ENCODE assay signal across 11 cellular contexts in the genomic region with DNA sequence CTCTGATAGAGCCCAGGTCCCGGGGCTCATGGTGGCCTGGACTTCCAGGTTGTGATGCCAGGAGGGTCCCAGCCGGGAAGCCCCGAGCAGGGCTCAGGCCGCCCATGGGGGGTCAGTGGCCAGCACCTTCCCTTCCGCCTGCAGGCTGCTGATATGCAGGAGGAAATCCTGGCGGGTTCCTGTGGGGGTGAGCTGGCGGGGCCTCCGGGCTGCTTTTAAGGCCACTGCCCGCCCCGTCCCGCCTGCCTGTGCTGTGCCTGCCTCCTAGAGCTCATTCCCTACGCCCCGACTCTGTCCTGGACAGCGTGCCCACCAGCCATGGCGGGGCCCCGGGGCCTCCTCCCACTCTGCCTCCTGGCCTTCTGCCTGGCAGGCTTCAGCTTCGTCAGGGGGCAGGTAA. TPM values are rescaled to one million over a fixed set of nuclear protein-coding genes. Genes with fewer than 3 reads are reported as not detected.
A peak's percentile ranks its signal among the peaks of the same experiment; 100 is the strongest.
DNase-seq lines count a peak whose midpoint lies in the region; ATAC-seq and TF ChIP-seq lines count a peak whose summit lies in the region.
"Had no signal": no experiment of that assay in that cellular context is flagged by ENCODE, and none has a peak within 500 bp of the region (broad histone marks: within the 10 kb centered on the region; RNA-seq: fewer than 3 reads in every experiment).

A gene with protein sequence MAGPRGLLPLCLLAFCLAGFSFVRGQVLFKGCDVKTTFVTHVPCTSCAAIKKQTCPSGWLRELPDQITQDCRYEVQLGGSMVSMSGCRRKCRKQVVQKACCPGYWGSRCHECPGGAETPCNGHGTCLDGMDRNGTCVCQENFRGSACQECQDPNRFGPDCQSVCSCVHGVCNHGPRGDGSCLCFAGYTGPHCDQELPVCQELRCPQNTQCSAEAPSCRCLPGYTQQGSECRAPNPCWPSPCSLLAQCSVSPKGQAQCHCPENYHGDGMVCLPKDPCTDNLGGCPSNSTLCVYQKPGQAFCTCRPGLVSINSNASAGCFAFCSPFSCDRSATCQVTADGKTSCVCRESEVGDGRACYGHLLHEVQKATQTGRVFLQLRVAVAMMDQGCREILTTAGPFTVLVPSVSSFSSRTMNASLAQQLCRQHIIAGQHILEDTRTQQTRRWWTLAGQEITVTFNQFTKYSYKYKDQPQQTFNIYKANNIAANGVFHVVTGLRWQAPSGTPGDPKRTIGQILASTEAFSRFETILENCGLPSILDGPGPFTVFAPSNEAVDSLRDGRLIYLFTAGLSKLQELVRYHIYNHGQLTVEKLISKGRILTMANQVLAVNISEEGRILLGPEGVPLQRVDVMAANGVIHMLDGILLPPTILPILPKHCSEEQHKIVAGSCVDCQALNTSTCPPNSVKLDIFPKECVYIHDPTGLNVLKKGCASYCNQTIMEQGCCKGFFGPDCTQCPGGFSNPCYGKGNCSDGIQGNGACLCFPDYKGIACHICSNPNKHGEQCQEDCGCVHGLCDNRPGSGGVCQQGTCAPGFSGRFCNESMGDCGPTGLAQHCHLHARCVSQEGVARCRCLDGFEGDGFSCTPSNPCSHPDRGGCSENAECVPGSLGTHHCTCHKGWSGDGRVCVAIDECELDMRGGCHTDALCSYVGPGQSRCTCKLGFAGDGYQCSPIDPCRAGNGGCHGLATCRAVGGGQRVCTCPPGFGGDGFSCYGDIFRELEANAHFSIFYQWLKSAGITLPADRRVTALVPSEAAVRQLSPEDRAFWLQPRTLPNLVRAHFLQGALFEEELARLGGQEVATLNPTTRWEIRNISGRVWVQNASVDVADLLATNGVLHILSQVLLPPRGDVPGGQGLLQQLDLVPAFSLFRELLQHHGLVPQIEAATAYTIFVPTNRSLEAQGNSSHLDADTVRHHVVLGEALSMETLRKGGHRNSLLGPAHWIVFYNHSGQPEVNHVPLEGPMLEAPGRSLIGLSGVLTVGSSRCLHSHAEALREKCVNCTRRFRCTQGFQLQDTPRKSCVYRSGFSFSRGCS (N-terminal part only) (plus strand): TSS at position 243 of the 400 bp plus-strand sequence. CDS start 76 bp downstream, at position 319.

- peak within 1 kb of the TSS; percentile 4 to 15 for H3K4me3 ChIP-seq in prostate gland
- H3K4me3 ChIP-seq: SK-N-MC had no signal

- H3K27ac ChIP-seq in caudate nucleus (ENCODE audit: low read depth, low read length) (peak within 1 kb of the TSS; percentile 58), prostate gland (peak within 1 kb of the TSS; percentile 44 to 50)
- H3K27ac ChIP-seq: SK-N-MC had no signal

- H3K9me3 ChIP-seq in prostate gland, result no peaks in the 10 kb centered on the region

- no peak for TF ChIP-seq CTCF in prostate gland (IDR thresholded peaks at IDR 0.05)

- peaks cover 17 to 24% of the 10 kb centered on the region in 2 donors for H3K36me3 ChIP-seq in prostate gland

- ATAC-seq in GM19467 (IDR thresholded peaks at IDR 0.05; ENCODE audit: unreplicated experiment) (no peak), GM21526 (IDR thresholded peaks at IDR 0.05; ENCODE audit: low FRiP score, unreplicated experiment) (no peak)

- TF ChIP-seq POLR2A in prostate gland (IDR thresholded peaks at IDR 0.05), result no peak

- no peaks in the 10 kb centered on the region for H3K27me3 ChIP-seq in prostate gland (replicated peaks; ENCODE audit: insufficient read depth)

- intact Hi-C loops in prostate gland (cut with DNase I), result no loop called here

- DNase-seq in GDM1 (lab: John Stamatoyannopoulos, UW) (peak; percentile 37), caudate nucleus (lab: John Stamatoyannopoulos, UW) (peak in 1 of 61 donors; percentile 18), iris pigment epithelial cell (ENCODE audit: low read depth) (peak; percentile 21), prostate gland (ENCODE audit: low spot score) (no peak), NCI-H2029 (lab: John Stamatoyannopoulos, UW) (no peak)
- DNase-seq in activated CD8-positive, alpha-beta memory T cell treated with anti-CD3 and anti-CD28 coated beads for 24 hours, result no peak
- DNase-seq: activated T-cell treated with anti-CD3 and anti-CD28 coated beads, Interleukin-2, amount 50 U/mL, for 4 hours; NCI-H1930 had no signal

- no peaks in the 10 kb centered on the region for H3K4me1 ChIP-seq in prostate gland (replicated peaks)

- WGBS in prostate gland, result 49% methylated on average over 17 of the region's 17 CpGs

RNA-seq across cellular contexts. Expression of the gene that starts here (rescaled TPM):
- 10 to 100 TPM; 21.8 to 68.6 TPM for total RNA-seq in prostate gland

Comparison
In these comparisons a context has a peak if more than half of its experiments do, and no peak if none do; other contexts are left out.
1. DNase-seq: peak in GDM1 (single experiment) and iris pigment epithelial cell (single experiment); none in prostate gland (single experiment), NCI-H2029 (single experiment) and activated CD8-positive, alpha-beta memory T cell treated with anti-CD3 and anti-CD28 coated beads for 24 hours (single experiment).